Comparison of ENCODE assay signal across 21 cellular contexts in the genomic region with DNA sequence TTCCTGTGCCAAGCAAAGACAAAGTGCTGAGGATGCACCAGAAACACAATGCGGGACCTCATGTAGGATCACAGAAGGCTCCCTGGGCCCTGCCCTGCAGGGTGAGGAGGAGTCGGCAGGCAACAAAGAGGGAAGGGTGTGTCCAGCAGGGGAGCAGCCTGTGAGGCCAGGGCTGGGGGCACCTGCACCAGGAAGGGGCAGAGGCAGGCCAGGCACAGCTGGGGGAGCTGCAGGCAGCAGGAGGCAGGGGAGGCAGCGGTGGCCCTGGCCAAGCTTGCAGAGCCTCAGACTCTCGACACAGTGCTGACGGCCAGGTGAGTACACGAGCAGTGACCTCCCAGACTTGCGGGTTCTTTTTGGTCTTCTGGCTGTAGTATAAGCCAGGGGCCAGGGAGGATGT.
"Had no signal": no experiment of that assay in that cellular context is flagged by ENCODE, and none has a peak within 500 bp of the region (broad histone marks: within the 10 kb centered on the region; RNA-seq: fewer than 3 reads in every experiment).

No MANE protein-coding gene starts in this region.

- H3K27ac ChIP-seq: esophagus squamous epithelium, ovary, testis, tibial nerve had no signal

- H3K4me1 ChIP-seq: esophagus squamous epithelium, testis, tibial nerve had no signal

- H3K9me3 Mint-ChIP-seq: immature natural killer cell; naive B cell; nephron; stimulated activated memory B cell treated with anti-CD40 and anti-IgM and Interleukin-4, amounts not matched to agents 10 μg/mL and 1 μg/mL and 100 μg/mL, for 72 hours; stimulated activated naive CD8-positive, alpha-beta T cell treated with anti-CD3 and anti-CD28 coated beads, Interleukin-15, Interleukin-2, amounts not matched to agents 100 ng/mL and 50 ng/mL, for 24 hours had no signal

- H3K4me3 Mint-ChIP-seq: immature natural killer cell; nephron; stimulated activated memory B cell treated with anti-CD40 and anti-IgM and Interleukin-4, amounts not matched to agents 10 μg/mL and 1 μg/mL and 100 μg/mL, for 72 hours; stimulated activated naive CD8-positive, alpha-beta T cell treated with anti-CD3 and anti-CD28 coated beads, Interleukin-15, Interleukin-2, amounts not matched to agents 100 ng/mL and 50 ng/mL, for 24 hours had no signal

- H3K36me3 ChIP-seq: esophagus squamous epithelium, ovary, tibial nerve had no signal

- H3K27me3 Mint-ChIP-seq: stimulated activated naive CD8-positive, alpha-beta T cell treated with anti-CD3 and anti-CD28 coated beads, Interleukin-15, Interleukin-2, amounts not matched to agents 100 ng/mL and 50 ng/mL, for 24 hours had no signal

- H3K4me1 Mint-ChIP-seq: immature natural killer cell; nephron; stimulated activated memory B cell treated with anti-CD40 and anti-IgM and Interleukin-4, amounts not matched to agents 10 μg/mL and 1 μg/mL and 100 μg/mL, for 72 hours had no signal

- H3K9me3 ChIP-seq: esophagus squamous epithelium, ovary, testis, tibial nerve had no signal

- H3K4me3 ChIP-seq: esophagus squamous epithelium, lung, ovary, testis, tibial nerve had no signal

- DNase-seq: central memory CD4-positive, alpha-beta T cell; cortex of kidney; effector memory CD4-positive, alpha-beta T cell; esophagus squamous epithelium; foreskin fibroblast; immature natural killer cell; left colon; left ventricle myocardium superior; mesenchymal stem cell; naive B cell; ovary; right cardiac atrium; small intestine; stimulated activated CD4-positive, alpha-beta T cell treated with anti-CD3 and anti-CD28 coated beads, Interleukin-4, amount 100 ng/mL, for 24 hours; testis had no signal

- ATAC-seq: left colon; left ventricle myocardium superior; right cardiac atrium; stimulated activated memory B cell treated with anti-CD40 and anti-IgM and Interleukin-4, amounts not matched to agents 10 μg/mL and 1 μg/mL and 100 μg/mL, for 72 hours had no signal

- H3K27me3 ChIP-seq: ovary, testis, tibial nerve had no signal

- H3K36me3 Mint-ChIP-seq: immature natural killer cell; naive B cell; stimulated activated memory B cell treated with anti-CD40 and anti-IgM and Interleukin-4, amounts not matched to agents 10 μg/mL and 1 μg/mL and 100 μg/mL, for 72 hours had no signal

- FAIRE-seq: keratinocyte, small intestine had no signal

- H3K27ac Mint-ChIP-seq: immature natural killer cell; nephron; stimulated activated memory B cell treated with anti-CD40 and anti-IgM and Interleukin-4, amounts not matched to agents 10 μg/mL and 1 μg/mL and 100 μg/mL, for 72 hours; stimulated activated naive CD8-positive, alpha-beta T cell treated with anti-CD3 and anti-CD28 coated beads, Interleukin-15, Interleukin-2, amounts not matched to agents 100 ng/mL and 50 ng/mL, for 24 hours had no signal
